ENCODE assay signal across 8 cellular contexts in genomic region chr5:115282131-115282530, GRCh38.
"Had no signal": no experiment of that assay in that cellular context is flagged by ENCODE, and none has a peak within 500 bp of the region (broad histone marks: within the 10 kb centered on the region; RNA-seq: fewer than 3 reads in every experiment).

No MANE protein-coding gene starts in this region.

- ATAC-seq: GM12878 had no signal

- H3K4me3 ChIP-seq: GM12878 had no signal

- DNase-seq: GDM1, GF-D8 had no signal

- FAIRE-seq: G401.6, GM12878, GM12891, GM12892, GM18507, GM19239 had no signal
